ENCODE assay signal across 8 cellular contexts in the genomic region with DNA sequence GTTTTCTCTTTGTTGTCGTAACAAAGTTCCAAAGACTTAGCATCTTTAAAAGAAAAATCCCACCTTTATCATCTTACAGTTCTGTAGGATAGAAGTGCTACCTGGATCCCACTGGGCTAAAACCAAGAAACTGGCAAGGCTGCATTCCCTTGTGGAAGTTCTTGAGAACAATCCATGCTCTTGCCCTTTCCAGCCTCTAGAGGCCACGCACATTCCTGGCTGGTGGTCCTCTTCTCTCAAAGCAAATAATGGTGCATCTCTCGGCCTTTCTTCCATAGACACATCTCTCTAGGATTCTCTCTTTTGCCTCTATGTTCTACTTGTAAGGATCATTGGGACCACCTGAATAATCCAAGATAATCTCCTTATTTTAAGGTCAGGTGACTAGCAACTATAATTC.
"Had no signal": no experiment of that assay in that cellular context is flagged by ENCODE, and none has a peak within 500 bp of the region (broad histone marks: within the 10 kb centered on the region; RNA-seq: fewer than 3 reads in every experiment).

No MANE protein-coding gene starts in this region.

- DNase-seq: GM23248, GOT3, H7, H9, HCEC 1CT, HFFc6 had no signal

- H3K36me3 ChIP-seq: HAP-1 had no signal

- H3K9me3 Mint-ChIP-seq: HFFc6 had no signal

- H3K27ac Mint-ChIP-seq: H9, HFFc6 had no signal

- H3K9me3 ChIP-seq: HAP-1 had no signal

- ATAC-seq: HCT116 had no signal

- H3K4me1 Mint-ChIP-seq: H9 had no signal

- H3K4me1 ChIP-seq: HAP-1 had no signal

- H3K4me3 ChIP-seq: GM23248, HAP-1 had no signal

- H3K4me3 Mint-ChIP-seq: H9, HFFc6 had no signal

- H3K27ac ChIP-seq: GM23248 had no signal

- H2AFZ ChIP-seq: GM23248 had no signal

- H3K9ac ChIP-seq: GM23248 had no signal
